In genomic region chr20:62115800-62116407, GRCh38 we compare ENCODE assay signal across 7 cellular contexts. TPM values are rescaled to one million over a fixed set of nuclear protein-coding genes. Genes with fewer than 3 reads are reported as not detected.
A peak's percentile ranks its signal among the peaks of the same experiment; 100 is the strongest.
DNase-seq lines count a peak whose midpoint lies in the region; ATAC-seq, FAIRE-seq and TF ChIP-seq lines count a peak whose summit lies in the region.
"Not testable (repeated sequence)": the region's sequence is repeated elsewhere in the genome, so short reads cannot be mapped to it uniquely, and the experiment has no call there.

No MANE protein-coding gene starts in this region.

- POLR2A ChIA-PET in CD4-positive, alpha-beta memory T cell (lab: Charles Lee; ENCODE audit: partially characterized antibody) = interaction anchor here (0.9 to 1.5 kb wide), 2 partner anchors 49 to 50 kb away, joined by 3 read pairs; partner anchors contain the start of gene TAF4
- POLR2A ChIA-PET in WTC11 (lab: Charles Lee) (interaction anchor here (0.7 to 1.2 kb wide), 2 partner anchors 48 to 797 kb away, joined by 4 to 5 read pairs; no protein-coding TSS in a partner anchor), K562 (lab: Yijun Ruan, JAX) (interaction anchor here (0.6 kb wide), 1 partner anchor 20 kb away, joined by 3 read pairs; no protein-coding TSS in a partner anchor)
- POLR2A ChIA-PET in naive thymus-derived CD4-positive, alpha-beta T cell (lab: Charles Lee) = interaction anchor here (0.8 to 1.2 kb wide), 2 partner anchors 15 to 91 kb away, joined by 4 read pairs; no protein-coding TSS in a partner anchor

- H3K36me3 Mint-ChIP-seq in CD4-positive, alpha-beta memory T cell; WTC11; immature natural killer cell: not testable (repeated sequence)
- peaks cover 0 to 10% (median 4%) of the 10 kb centered on the region in 5 donors for H3K36me3 Mint-ChIP-seq in naive thymus-derived CD4-positive, alpha-beta T cell

- not testable (repeated sequence) for H3K9me1 ChIP-seq in K562 (ENCODE audit: control insufficient read depth, insufficient read depth, low read length)

- in situ Hi-C loops in GM23248 (cut with MboI); K562 (cut with MboI): not testable (repeated sequence)

- WGBS in GM23248 (ENCODE audit: low coverage in 1 of 2, low lambda C conversion rate in 2 of 2, missing lambda C conversion rate in 2 of 2), 2 experiments = 46 to 69% methylated on average over 4 to 7 of the region's 7 CpGs
- WGBS in K562 (ENCODE audit: insufficient coverage, low coverage, missing lambda C conversion rate) = 6% methylated on average over 4 of the region's 7 CpGs

- peak overlapping the region in 5 of 7 donors; percentile 10 to 74 (median 25) for H3K27ac Mint-ChIP-seq in CD4-positive, alpha-beta memory T cell
- not testable (repeated sequence) for H3K27ac Mint-ChIP-seq in WTC11
- peak overlapping the region in 4 of 6 donors; percentile 50 to 94 (median 86) for H3K27ac Mint-ChIP-seq in immature natural killer cell
- peak overlapping the region in 5 of 9 donors; percentile 16 to 82 (median 22) for H3K27ac Mint-ChIP-seq in naive thymus-derived CD4-positive, alpha-beta T cell

- not testable (repeated sequence) for TF ChIP-seq CTCF in WTC11 (IDR thresholded peaks at IDR 0.05); K562 (IDR thresholded peaks at IDR 0.05 in 2 of 3, conservative IDR thresholded peaks at IDR 0.05 in 1 of 3; ENCODE audit: insufficient read depth in 2 of 3, low read depth in 1 of 3, low read length in 3 of 3); osteoblast (IDR thresholded peaks at IDR 0.05; ENCODE audit: extremely low read depth, low read depth, low read length)

- not testable (repeated sequence) for H4K20me1 ChIP-seq in GM23248 (ENCODE audit: insufficient read depth); K562 (replicated peaks; ENCODE audit: control insufficient read depth, insufficient read depth, low read length); osteoblast (ENCODE audit: insufficient read depth, low read length)

- peaks cover 14 to 42% (median 30%) of the 10 kb centered on the region in 4 donors for H3K4me1 Mint-ChIP-seq in CD4-positive, alpha-beta memory T cell
- H3K4me1 Mint-ChIP-seq in WTC11 = peaks cover 21% of the 10 kb centered on the region
- peaks cover 26 to 32% of the 10 kb centered on the region in 2 donors for H3K4me1 Mint-ChIP-seq in immature natural killer cell
- H3K4me1 Mint-ChIP-seq in naive thymus-derived CD4-positive, alpha-beta T cell = peaks cover 16 to 45% (median 35%) of the 10 kb centered on the region in 7 donors

- H3K4me2 ChIP-seq in GM23248 (ENCODE audit: unreplicated experiment); K562 (ENCODE audit: insufficient read depth, low read length); osteoblast (ENCODE audit: insufficient read depth, low read length): not testable (repeated sequence)

- CTCF ChIA-PET in CD4-positive, alpha-beta memory T cell (lab: Charles Lee; ENCODE audit: partially characterized antibody) = interaction anchor here (1.8 kb wide), 1 partner anchor 26 kb away, joined by 5 read pairs; no protein-coding TSS in a partner anchor
- CTCF ChIA-PET in WTC11 (lab: Charles Lee) = interaction anchor here (1.4 kb wide), 1 partner anchor 20 kb away, joined by 4 read pairs; no protein-coding TSS in a partner anchor
- CTCF ChIA-PET in K562 (lab: Yijun Ruan, JAX; ENCODE audit: low intra/inter-chr PET ratio) = not testable (repeated sequence)
- CTCF ChIA-PET in naive thymus-derived CD4-positive, alpha-beta T cell (lab: Charles Lee) = interaction anchor here (1.1 kb wide), 1 partner anchor 23 kb away, joined by 4 read pairs; no protein-coding TSS in a partner anchor

- not testable (repeated sequence) for BruUV-seq in K562 (replicated peaks; lab: Mats Ljungman, UMichigan)

- not testable (repeated sequence) for H3K27ac ChIP-seq in CD4-positive, alpha-beta memory T cell (ENCODE audit: low read depth, low read length); GM23248; K562 (ENCODE audit: extremely low read depth, low read depth, low read length); naive thymus-derived CD4-positive, alpha-beta T cell (ENCODE audit: low read depth, low read length); osteoblast (ENCODE audit: low read depth, low read length)

- not testable (repeated sequence) for DNase-seq in CD4-positive, alpha-beta memory T cell; WTC11 (ENCODE audit: low spot score); K562 (ENCODE audit: extremely low read depth in 1 of 4, low spot score in 3 of 4); immature natural killer cell; naive thymus-derived CD4-positive, alpha-beta T cell
- DNase-seq in GM23248 (peak; percentile 15), osteoblast (ENCODE audit: insufficient read length, low spot score, missing footprints) (peak; percentile 73)

- peaks cover 31% of the 10 kb centered on the region for H3K4me1 ChIP-seq in CD4-positive, alpha-beta memory T cell (ENCODE audit: insufficient read depth, low read length)
- not testable (repeated sequence) for H3K4me1 ChIP-seq in GM23248 (ENCODE audit: insufficient read depth); osteoblast (ENCODE audit: insufficient read depth, low read length)
- H3K4me1 ChIP-seq in K562 (replicated peaks in 1 of 2; ENCODE audit: control insufficient read depth in 2 of 2, insufficient read depth in 2 of 2, low read length in 2 of 2) = peaks cover 2 to 30% of the 10 kb centered on the region in 2 experiments; a peak in 4 of 5 replicates
- H3K4me1 ChIP-seq in naive thymus-derived CD4-positive, alpha-beta T cell (ENCODE audit: control insufficient read depth in 2 of 2, insufficient read depth in 2 of 2, low read length in 2 of 2) = peaks cover 23 to 33% of the 10 kb centered on the region in 2 donors

- H3K79me2 ChIP-seq in GM23248 (ENCODE audit: insufficient read depth); K562 (ENCODE audit: control insufficient read depth, insufficient read depth, low read length); osteoblast (ENCODE audit: insufficient read depth, low read length): not testable (repeated sequence)

- TF ChIP-seq EP300 in K562 (IDR thresholded peaks at IDR 0.05; ENCODE audit: low read length) = not testable (repeated sequence)

- peaks cover 0 to 25% of the 10 kb centered on the region in 2 donors for H3K9me3 ChIP-seq in CD4-positive, alpha-beta memory T cell (ENCODE audit: control insufficient read depth in 1 of 2, low read length in 2 of 2)
- H3K9me3 ChIP-seq in GM23248 (ENCODE audit: low read depth); K562 (replicated peaks; ENCODE audit: control insufficient read depth, insufficient read depth, low read depth, low read length); osteoblast (ENCODE audit: low read depth, low read length): not testable (repeated sequence)
- H3K9me3 ChIP-seq in naive thymus-derived CD4-positive, alpha-beta T cell (ENCODE audit: control insufficient read depth in 2 of 3, low read length in 3 of 3) = peaks cover 0 to 47% (median 11%) of the 10 kb centered on the region in 3 experiments

- H3K9ac ChIP-seq in GM23248; K562 (ENCODE audit: insufficient read depth in 1 of 2, low read depth in 2 of 2, low read length in 2 of 2): not testable (repeated sequence)

- H3K9me3 Mint-ChIP-seq in CD4-positive, alpha-beta memory T cell = peaks cover 0 to 53% (median 29%) of the 10 kb centered on the region in 8 donors
- H3K9me3 Mint-ChIP-seq in WTC11 = not testable (repeated sequence)
- H3K9me3 Mint-ChIP-seq in immature natural killer cell = peaks cover 16 to 25% (median 18%) of the 10 kb centered on the region in 6 donors
- peaks cover 0 to 57% (median 25%) of the 10 kb centered on the region in 11 donors for H3K9me3 Mint-ChIP-seq in naive thymus-derived CD4-positive, alpha-beta T cell

- not testable (repeated sequence) for H3F3A ChIP-seq in GM23248 (ENCODE audit: insufficient read depth)

- H3K4me3 ChIP-seq in CD4-positive, alpha-beta memory T cell (ENCODE audit: low read length in 2 of 2); GM23248; K562; naive thymus-derived CD4-positive, alpha-beta T cell (ENCODE audit: low read length); osteoblast (ENCODE audit: insufficient read depth, low read length): not testable (repeated sequence)

- intact Hi-C loops in CD4-positive, alpha-beta memory T cell (cut with micrococcal nuclease); K562 (cut with micrococcal nuclease); naive thymus-derived CD4-positive, alpha-beta T cell (cut with micrococcal nuclease): not testable (repeated sequence)

- not testable (repeated sequence) for TF ChIP-seq RAD21 in K562 (CRISPR knock-in tag; conservative IDR thresholded peaks at IDR 0.05 in 1 of 2, IDR thresholded peaks at IDR 0.05 in 1 of 2)

- ATAC-seq in WTC11; K562; naive thymus-derived CD4-positive, alpha-beta T cell: not testable (repeated sequence)

- not testable (repeated sequence) for H3K9me2 ChIP-seq in GM23248 (ENCODE audit: insufficient read depth)

- H3K27me3 ChIP-seq in CD4-positive, alpha-beta memory T cell (ENCODE audit: insufficient read depth, low read length); naive thymus-derived CD4-positive, alpha-beta T cell (ENCODE audit: control insufficient read depth in 2 of 2, insufficient read depth in 2 of 2, low read length in 2 of 2): not testable (repeated sequence)
- H3K27me3 ChIP-seq in GM23248 (replicated peaks; ENCODE audit: insufficient read depth) (peaks cover 20% of the 10 kb centered on the region), K562 (ENCODE audit: control insufficient read depth in 2 of 2, insufficient read depth in 2 of 2, low read length in 2 of 2) (peaks cover 19 to 55% of the 10 kb centered on the region in 2 experiments), osteoblast (ENCODE audit: insufficient read depth, low read length) (peaks cover 39% of the 10 kb centered on the region)

- H3K4me3 Mint-ChIP-seq in CD4-positive, alpha-beta memory T cell; WTC11; immature natural killer cell: not testable (repeated sequence)
- peak overlapping the region in 3 of 10 donors; percentile 7 to 54 (median 47) for H3K4me3 Mint-ChIP-seq in naive thymus-derived CD4-positive, alpha-beta T cell

- not testable (repeated sequence) for H3K27me3 Mint-ChIP-seq in CD4-positive, alpha-beta memory T cell; WTC11 (ENCODE audit: low read depth); naive thymus-derived CD4-positive, alpha-beta T cell
- H3K27me3 Mint-ChIP-seq in immature natural killer cell (ENCODE audit: low read depth in 3 of 3) = peaks cover 15 to 30% (median 17%) of the 10 kb centered on the region in 3 donors

- not testable (repeated sequence) for TF ChIP-seq POLR2A in K562 (conservative IDR thresholded peaks at IDR 0.05)

- not testable (repeated sequence) for H2AFZ ChIP-seq in GM23248; K562 (ENCODE audit: low read depth, low read length); osteoblast (ENCODE audit: low read length)

- not testable (repeated sequence) for FAIRE-seq in K562 (lab: Jason Lieb, UNC)

- H3K36me3 ChIP-seq in CD4-positive, alpha-beta memory T cell (ENCODE audit: insufficient read depth, low read length); GM23248 (ENCODE audit: low read depth); K562 (ENCODE audit: control insufficient read depth, insufficient read depth, low read length); naive thymus-derived CD4-positive, alpha-beta T cell (ENCODE audit: control insufficient read depth in 2 of 3, insufficient read depth in 3 of 3, low read length in 3 of 3); osteoblast (ENCODE audit: insufficient read depth, low read length): not testable (repeated sequence)

RNA-seq across cellular contexts. Expression of gene LSM14B, which starts 6.4 kb away (rescaled TPM):
- total RNA-seq in CD4-positive, alpha-beta memory T cell = 10 to 100 TPM; 48.5 to 50.3 TPM
- 1 to 10 TPM in 1 of 2 donors, under 1 TPM in 1; 0.78 to 1.2 TPM for polyA plus RNA-seq in CD4-positive, alpha-beta memory T cell
- total RNA-seq in GM23248 (2014; rRNA removed; shearing (Covaris generic)) = 28.0 and 30.0 TPM in 2 replicates
- polyA plus RNA-seq in GM23248 (2016; fragmentation: Nextera tagmentation; extraction: Ambion mirVana) (1.0 and 1.3 TPM in 2 replicates), K562 (2011; rRNA removed) (22.6 and 25.8 TPM in 2 replicates), K562 (2014; fragmentation: Illumina TruSeq; extraction: Trizol) (19.5 and 25.0 TPM in 2 replicates), K562 (2014; fragmentation: Nextera tagmentation; extraction: Ambion mirVana) (under 1 TPM; 0.66 to 0.83 TPM), K562 (2014; rRNA removed) (26.5 and 27.8 TPM in 2 replicates), immature natural killer cell (1 to 10 TPM in 2 of 3 donors, under 1 TPM in 1; 0.19 to 1.9 (median 1.4) TPM)
- total RNA-seq in WTC11 (2021) (67.4 to 73.5 TPM (median 69.7 TPM) in 3 replicates), K562 (2014; rRNA removed) (20.2 and 24.8 TPM in 2 replicates), K562 (2014; rRNA removed; fragmentation: Illumina TruSeq; extraction: Trizol) (12.8 and 13.1 TPM in 2 replicates), K562 (2015; rRNA removed; fragmentation: Illumina TruSeq; extraction: Trizol) (21.2 and 21.8 TPM in 2 replicates), K562 (2021) (32.7 and 36.0 TPM in 2 replicates), osteoblast (41.8 and 48.5 TPM in 2 replicates)
- 47.0 and 71.4 TPM in 2 replicates for total RNA-seq in K562 (2011; cell fraction: chromatin; rRNA removed; ENCODE audit: low replicate concordance)
- total RNA-seq in K562 (2011; cell fraction: nucleolus; rRNA removed) = 35.4 and 42.2 TPM in 2 replicates
- 57.3 and 73.7 TPM in 2 replicates for total RNA-seq in K562 (2011; cell fraction: nucleoplasm; rRNA removed)
- 19.5 and 43.4 TPM in 2 replicates for polyA plus RNA-seq in K562 (2011; cell fraction: cytosol; rRNA removed)
- 40.4 and 59.2 TPM in 2 replicates for polyA plus RNA-seq in K562 (2011; cell fraction: nucleus; rRNA removed)
- polyA plus RNA-seq in K562 (2012) = 25.9 and 36.4 TPM in 2 replicates
- 16.3 and 20.9 TPM in 2 replicates for polyA minus RNA-seq in K562 (2011; rRNA and poly(A)+ RNA removed)
- 13.7 and 20.2 TPM in 2 replicates for polyA minus RNA-seq in K562 (2011; cell fraction: cytosol; rRNA and poly(A)+ RNA removed)
- 14.7 and 21.3 TPM in 2 replicates for polyA minus RNA-seq in K562 (2011; cell fraction: nucleus; rRNA and poly(A)+ RNA removed)
- 10 to 100 TPM; 39.5 to 61.5 (median 41.9) TPM for total RNA-seq in naive thymus-derived CD4-positive, alpha-beta T cell
- polyA plus RNA-seq in naive thymus-derived CD4-positive, alpha-beta T cell = 1 to 10 TPM; 1.4 to 1.9 TPM

RNA-seq across cellular contexts. Expression of gene PSMA7, which starts 27.3 kb away (rescaled TPM):
- 100 to 1,000 TPM; 182 to 190 TPM for total RNA-seq in CD4-positive, alpha-beta memory T cell
- polyA plus RNA-seq in CD4-positive, alpha-beta memory T cell = 100 to 1,000 TPM; 437 to 598 TPM
- 268 and 308 TPM in 2 replicates for total RNA-seq in GM23248 (2014; rRNA removed; shearing (Covaris generic))
- polyA plus RNA-seq in GM23248 (2016; fragmentation: Nextera tagmentation; extraction: Ambion mirVana) (488 and 493 TPM in 2 replicates), K562 (2011; rRNA removed) (404 and 422 TPM in 2 replicates), K562 (2014; fragmentation: Illumina TruSeq; extraction: Trizol) (257 and 356 TPM in 2 replicates), K562 (2014; fragmentation: Nextera tagmentation; extraction: Ambion mirVana) (100 to 1,000 TPM; 303 to 393 TPM), K562 (2014; rRNA removed) (472 and 507 TPM in 2 replicates), immature natural killer cell (100 to 1,000 TPM; 497 to 643 (median 622) TPM)
- total RNA-seq in WTC11 (2021) (315 to 364 TPM (median 321 TPM) in 3 replicates), K562 (2014; rRNA removed) (490 and 510 TPM in 2 replicates), K562 (2014; rRNA removed; fragmentation: Illumina TruSeq; extraction: Trizol) (263 and 283 TPM in 2 replicates), K562 (2015; rRNA removed; fragmentation: Illumina TruSeq; extraction: Trizol) (289 and 308 TPM in 2 replicates), K562 (2021) (413 and 431 TPM in 2 replicates), osteoblast (208 and 215 TPM in 2 replicates)
- total RNA-seq in K562 (2011; cell fraction: chromatin; rRNA removed; ENCODE audit: low replicate concordance) = 103 and 137 TPM in 2 replicates
- total RNA-seq in K562 (2011; cell fraction: nucleolus; rRNA removed) = 121 and 134 TPM in 2 replicates
- total RNA-seq in K562 (2011; cell fraction: nucleoplasm; rRNA removed) = 107 and 114 TPM in 2 replicates
- polyA plus RNA-seq in K562 (2011; cell fraction: cytosol; rRNA removed) = 449 and 653 TPM in 2 replicates
- polyA plus RNA-seq in K562 (2011; cell fraction: nucleus; rRNA removed) = 316 and 321 TPM in 2 replicates
- 293 and 411 TPM in 2 replicates for polyA plus RNA-seq in K562 (2012)
- 166 and 211 TPM in 2 replicates for polyA minus RNA-seq in K562 (2011; rRNA and poly(A)+ RNA removed)
- 85.6 and 105 TPM in 2 replicates for polyA minus RNA-seq in K562 (2011; cell fraction: cytosol; rRNA and poly(A)+ RNA removed)
- 46.9 and 66.2 TPM in 2 replicates for polyA minus RNA-seq in K562 (2011; cell fraction: nucleus; rRNA and poly(A)+ RNA removed)
- 100 to 1,000 TPM; 125 to 301 (median 165) TPM for total RNA-seq in naive thymus-derived CD4-positive, alpha-beta T cell
- polyA plus RNA-seq in naive thymus-derived CD4-positive, alpha-beta T cell = 100 to 1,000 TPM; 377 to 406 TPM

RNA-seq across cellular contexts. Expression of gene SS18L1, which starts 27.7 kb away (rescaled TPM):
- 10 to 100 TPM; 22.7 to 24.8 TPM for total RNA-seq in CD4-positive, alpha-beta memory T cell
- 1 to 10 TPM in 1 of 2 donors, under 1 TPM in 1; 0.71 to 1.4 TPM for polyA plus RNA-seq in CD4-positive, alpha-beta memory T cell
- 7.5 and 8.8 TPM in 2 replicates for total RNA-seq in GM23248 (2014; rRNA removed; shearing (Covaris generic))
- polyA plus RNA-seq in GM23248 (2016; fragmentation: Nextera tagmentation; extraction: Ambion mirVana) (1.5 and 2.3 TPM in 2 replicates), K562 (2011; rRNA removed) (19.6 and 22.3 TPM in 2 replicates), K562 (2014; fragmentation: Illumina TruSeq; extraction: Trizol) (14.9 and 15.3 TPM in 2 replicates), K562 (2014; fragmentation: Nextera tagmentation; extraction: Ambion mirVana) (1 to 10 TPM; 2.7 to 3.0 TPM), K562 (2014; rRNA removed) (28.3 and 32.6 TPM in 2 replicates), immature natural killer cell (under 1 TPM in 2 of 3 donors, not detected in 1; 0.39 to 0.68 TPM)
- total RNA-seq in WTC11 (2021) (29.4 to 34.1 TPM (median 29.8 TPM) in 3 replicates), K562 (2014; rRNA removed) (17.5 and 22.4 TPM in 2 replicates), K562 (2014; rRNA removed; fragmentation: Illumina TruSeq; extraction: Trizol) (10.8 and 12.8 TPM in 2 replicates), K562 (2015; rRNA removed; fragmentation: Illumina TruSeq; extraction: Trizol) (15.1 and 15.2 TPM in 2 replicates), K562 (2021) (21.1 and 21.3 TPM in 2 replicates), osteoblast (12.7 TPM in 2 replicates)
- 73.1 and 90.7 TPM in 2 replicates for total RNA-seq in K562 (2011; cell fraction: chromatin; rRNA removed; ENCODE audit: low replicate concordance)
- 42.7 and 52.5 TPM in 2 replicates for total RNA-seq in K562 (2011; cell fraction: nucleolus; rRNA removed)
- 50.7 and 61.9 TPM in 2 replicates for total RNA-seq in K562 (2011; cell fraction: nucleoplasm; rRNA removed)
- polyA plus RNA-seq in K562 (2011; cell fraction: cytosol; rRNA removed) = 20.5 and 44.1 TPM in 2 replicates
- 37.1 and 62.5 TPM in 2 replicates for polyA plus RNA-seq in K562 (2011; cell fraction: nucleus; rRNA removed)
- polyA plus RNA-seq in K562 (2012) = 15.5 and 18.1 TPM in 2 replicates
- 7.9 and 11.9 TPM in 2 replicates for polyA minus RNA-seq in K562 (2011; rRNA and poly(A)+ RNA removed)
- 13.6 and 15.9 TPM in 2 replicates for polyA minus RNA-seq in K562 (2011; cell fraction: cytosol; rRNA and poly(A)+ RNA removed)
- 21.1 and 22.5 TPM in 2 replicates for polyA minus RNA-seq in K562 (2011; cell fraction: nucleus; rRNA and poly(A)+ RNA removed)
- 10 to 100 TPM; 17.8 to 26.7 (median 22.6) TPM for total RNA-seq in naive thymus-derived CD4-positive, alpha-beta T cell
- under 1 TPM; 0.47 to 0.54 TPM for polyA plus RNA-seq in naive thymus-derived CD4-positive, alpha-beta T cell

RNA-seq across cellular contexts. Expression of gene TAF4, which starts 50.2 kb away (rescaled TPM):
- 10 to 100 TPM; 32.7 to 33.1 TPM for total RNA-seq in CD4-positive, alpha-beta memory T cell
- polyA plus RNA-seq in CD4-positive, alpha-beta memory T cell = 1 to 10 TPM in 1 of 2 donors, under 1 TPM in 1; 0.54 to 2.3 TPM
- 2.9 and 4.2 TPM in 2 replicates for total RNA-seq in GM23248 (2014; rRNA removed; shearing (Covaris generic))
- polyA plus RNA-seq in GM23248 (2016; fragmentation: Nextera tagmentation; extraction: Ambion mirVana) (0.80 and 1.4 TPM in 2 replicates), K562 (2011; rRNA removed) (3.6 and 3.9 TPM in 2 replicates), K562 (2014; fragmentation: Illumina TruSeq; extraction: Trizol) (12.4 and 14.6 TPM in 2 replicates), K562 (2014; fragmentation: Nextera tagmentation; extraction: Ambion mirVana) (under 1 TPM; 0.44 to 0.48 TPM), K562 (2014; rRNA removed) (11.5 and 11.6 TPM in 2 replicates), immature natural killer cell (1 to 10 TPM in 2 of 3 donors, under 1 TPM in 1; 0.04 to 3.2 (median 1.1) TPM)
- total RNA-seq in WTC11 (2021) (31.0 to 34.4 TPM (median 33.7 TPM) in 3 replicates), K562 (2014; rRNA removed) (5.3 and 6.7 TPM in 2 replicates), K562 (2014; rRNA removed; fragmentation: Illumina TruSeq; extraction: Trizol) (5.7 and 7.1 TPM in 2 replicates), K562 (2015; rRNA removed; fragmentation: Illumina TruSeq; extraction: Trizol) (5.6 and 7.8 TPM in 2 replicates), K562 (2021) (20.4 and 28.3 TPM in 2 replicates), osteoblast (4.3 and 4.7 TPM in 2 replicates)
- total RNA-seq in K562 (2011; cell fraction: chromatin; rRNA removed; ENCODE audit: low replicate concordance) = 55.2 and 60.4 TPM in 2 replicates
- 24.2 and 29.5 TPM in 2 replicates for total RNA-seq in K562 (2011; cell fraction: nucleolus; rRNA removed)
- 37.6 and 39.3 TPM in 2 replicates for total RNA-seq in K562 (2011; cell fraction: nucleoplasm; rRNA removed)
- polyA plus RNA-seq in K562 (2011; cell fraction: cytosol; rRNA removed) = 3.1 and 9.7 TPM in 2 replicates
- 7.7 and 13.2 TPM in 2 replicates for polyA plus RNA-seq in K562 (2011; cell fraction: nucleus; rRNA removed)
- polyA plus RNA-seq in K562 (2012) = 10.2 and 14.4 TPM in 2 replicates
- 5.4 and 5.6 TPM in 2 replicates for polyA minus RNA-seq in K562 (2011; rRNA and poly(A)+ RNA removed)
- polyA minus RNA-seq in K562 (2011; cell fraction: cytosol; rRNA and poly(A)+ RNA removed) = 16.1 and 22.1 TPM in 2 replicates
- polyA minus RNA-seq in K562 (2011; cell fraction: nucleus; rRNA and poly(A)+ RNA removed) = 6.1 and 8.2 TPM in 2 replicates
- 10 to 100 TPM; 19.8 to 43.7 (median 23.7) TPM for total RNA-seq in naive thymus-derived CD4-positive, alpha-beta T cell
- 1 to 10 TPM in 1 of 2 donors, under 1 TPM in 1; 0.74 to 2.3 TPM for polyA plus RNA-seq in naive thymus-derived CD4-positive, alpha-beta T cell
